16 cellular contexts compared by ENCODE assay signal in genomic region chr1:113217447-113218208, GRCh38.
A peak's percentile ranks its signal among the peaks of the same experiment; 100 is the strongest.
DNase-seq lines count a peak whose midpoint lies in the region; TF ChIP-seq lines count a peak whose summit lies in the region.
"Had no signal": no experiment of that assay in that cellular context is flagged by ENCODE, and none has a peak within 500 bp of the region (broad histone marks: within the 10 kb centered on the region; RNA-seq: fewer than 3 reads in every experiment).

No MANE protein-coding gene starts in this region.

- H3K9me3 ChIP-seq in endodermal cell (ENCODE audit: control insufficient read depth, low read length), result peaks cover 37% of the 10 kb centered on the region
- peaks cover 6% of the 10 kb centered on the region for H3K9me3 ChIP-seq in suprapubic skin

- TF ChIP-seq POLR2A in suprapubic skin (IDR thresholded peaks at IDR 0.05), result no peak

- H3K9ac ChIP-seq in endodermal cell (ENCODE audit: extremely low read depth, low read length, poor library complexity, severe bottlenecking), result no peak overlapping the region

- H3K9me3 Mint-ChIP-seq in endodermal cell (peaks cover 33% of the 10 kb centered on the region), type B pancreatic cell (peaks cover 12% of the 10 kb centered on the region)
- H3K9me3 Mint-ChIP-seq: activated CD4-positive, alpha-beta T cell treated with anti-CD3 and anti-CD28 coated beads, Interleukin-2, amount 10 ng/mL, durations not matched to agents 7 days and 5 days had no signal

- no peak for TF ChIP-seq CTCF in endodermal cell (conservative IDR thresholded peaks at IDR 0.05)
- TF ChIP-seq CTCF in type B pancreatic cell (conservative IDR thresholded peaks at IDR 0.05), result no peak
- no peak for TF ChIP-seq CTCF in suprapubic skin (IDR thresholded peaks at IDR 0.05)

- H3K4me1 ChIP-seq in endodermal cell (ENCODE audit: control insufficient read depth, insufficient read depth, low read length), result peaks cover 29% of the 10 kb centered on the region
- no peaks in the 10 kb centered on the region for H3K4me1 ChIP-seq in suprapubic skin
- H3K4me1 ChIP-seq: heart right ventricle had no signal

- H3K4me1 Mint-ChIP-seq in endodermal cell (peaks cover 45% of the 10 kb centered on the region), type B pancreatic cell (ENCODE audit: unreplicated experiment) (peaks cover 24% of the 10 kb centered on the region)
- H3K4me1 Mint-ChIP-seq: activated CD4-positive, alpha-beta T cell treated with anti-CD3 and anti-CD28 coated beads, Interleukin-2, amount 10 ng/mL, durations not matched to agents 7 days and 5 days had no signal

- H3K36me3 ChIP-seq in endodermal cell (ENCODE audit: control insufficient read depth, insufficient read depth, low read length) (no peaks in the 10 kb centered on the region), suprapubic skin (no peaks in the 10 kb centered on the region)
- H3K36me3 ChIP-seq: heart right ventricle had no signal

- no peak overlapping the region for H3K27ac ChIP-seq in endodermal cell (ENCODE audit: low read depth, low read length)
- H3K27ac ChIP-seq in suprapubic skin, result no peak overlapping the region
- H3K27ac ChIP-seq: heart right ventricle had no signal

- no peak for TF ChIP-seq EP300 in suprapubic skin (IDR thresholded peaks at IDR 0.05)

- WGBS in endodermal cell (ENCODE audit: insufficient coverage in 1 of 2, insufficient read length in 1 of 2), 2 experiments, result 49 to 70% methylated on average over 5 to 7 of the region's 7 CpGs
- 63% methylated on average over 7 of the region's 7 CpGs for WGBS in suprapubic skin

- no peaks in the 10 kb centered on the region for H3K27me3 ChIP-seq in endodermal cell (ENCODE audit: control insufficient read depth, insufficient read depth, low read length, poor library complexity, severe bottlenecking)
- no peaks in the 10 kb centered on the region for H3K27me3 ChIP-seq in suprapubic skin

- H3K4me3 Mint-ChIP-seq in endodermal cell, result no peak overlapping the region
- H3K4me3 Mint-ChIP-seq in type B pancreatic cell, result peak overlapping the region; percentile 40
- H3K4me3 Mint-ChIP-seq: activated CD4-positive, alpha-beta T cell treated with anti-CD3 and anti-CD28 coated beads, Interleukin-2, amount 10 ng/mL, durations not matched to agents 7 days and 5 days had no signal

- peak overlapping the region; percentile 8 for H3K4me3 ChIP-seq in endodermal cell (ENCODE audit: low read length)
- no peak overlapping the region for H3K4me3 ChIP-seq in suprapubic skin
- H3K4me3 ChIP-seq: heart right ventricle had no signal

- DNase-seq in OCI-M1 (lab: John Stamatoyannopoulos, UW) (peak; percentile 35), endodermal cell (peak; percentile 75), mucosa of gallbladder (ENCODE audit: low spot score) (peak; percentile 36), type B pancreatic cell (ENCODE audit: extremely low spot score, unreplicated experiment) (no peak), suprapubic skin (ENCODE audit: low spot score in 2 of 2) (no peak), NCI-H82 treated with DMSO at 0.1 percent for 48 hours (lab: John Stamatoyannopoulos, UW; ENCODE audit: unreplicated experiment) (no peak), A172 (ENCODE audit: low spot score) (no peak)
- DNase-seq: activated CD4-positive, alpha-beta T cell treated with anti-CD3 and anti-CD28 coated beads, Interleukin-2, amount 10 ng/mL, durations not matched to agents 7 days and 5 days; activated gamma-delta T cell treated with Interleukin-2 at 50 U/mL for 16 hours; cerebellar nuclear complex; heart right ventricle; NCI-H1694; NCI-H2227 treated with DMSO at 0.1 percent for 48 hours; NK-92 treated with Interleukin-12 subunit alpha and Interleukin-12 subunit beta, amount 100 ng/mL, for 24 hours; occipital lobe; stimulated activated CD4-positive, alpha-beta T cell treated with anti-CD3 and anti-CD28 coated beads, Interleukin-1b, Interleukin-23, amount 100 ng/mL, for 48 hours had no signal

- H3K27me3 Mint-ChIP-seq in endodermal cell (ENCODE audit: insufficient read depth) (no peaks in the 10 kb centered on the region), type B pancreatic cell (no peaks in the 10 kb centered on the region)
- H3K27me3 Mint-ChIP-seq: activated CD4-positive, alpha-beta T cell treated with anti-CD3 and anti-CD28 coated beads, Interleukin-2, amount 10 ng/mL, durations not matched to agents 7 days and 5 days had no signal

- peaks cover 16% of the 10 kb centered on the region for H3K36me3 Mint-ChIP-seq in endodermal cell (ENCODE audit: low read depth)
- no peaks in the 10 kb centered on the region for H3K36me3 Mint-ChIP-seq in type B pancreatic cell

- H3K27ac Mint-ChIP-seq in endodermal cell (peak overlapping the region; percentile 80), type B pancreatic cell (peak overlapping the region; percentile 83)
- H3K27ac Mint-ChIP-seq: activated CD4-positive, alpha-beta T cell treated with anti-CD3 and anti-CD28 coated beads, Interleukin-2, amount 10 ng/mL, durations not matched to agents 7 days and 5 days had no signal

Comparison
In these comparisons a context has a peak if more than half of its experiments do, and no peak if none do; other contexts are left out.
1. DNase-seq: peak in OCI-M1 (single experiment), endodermal cell (single experiment) and mucosa of gallbladder (single experiment); none in type B pancreatic cell (single experiment), suprapubic skin (0 of 2), NCI-H82 treated with DMSO at 0.1 percent for 48 hours (single experiment) and A172 (single experiment).